ENCODE assay signal across 9 cellular contexts in the genomic region with DNA sequence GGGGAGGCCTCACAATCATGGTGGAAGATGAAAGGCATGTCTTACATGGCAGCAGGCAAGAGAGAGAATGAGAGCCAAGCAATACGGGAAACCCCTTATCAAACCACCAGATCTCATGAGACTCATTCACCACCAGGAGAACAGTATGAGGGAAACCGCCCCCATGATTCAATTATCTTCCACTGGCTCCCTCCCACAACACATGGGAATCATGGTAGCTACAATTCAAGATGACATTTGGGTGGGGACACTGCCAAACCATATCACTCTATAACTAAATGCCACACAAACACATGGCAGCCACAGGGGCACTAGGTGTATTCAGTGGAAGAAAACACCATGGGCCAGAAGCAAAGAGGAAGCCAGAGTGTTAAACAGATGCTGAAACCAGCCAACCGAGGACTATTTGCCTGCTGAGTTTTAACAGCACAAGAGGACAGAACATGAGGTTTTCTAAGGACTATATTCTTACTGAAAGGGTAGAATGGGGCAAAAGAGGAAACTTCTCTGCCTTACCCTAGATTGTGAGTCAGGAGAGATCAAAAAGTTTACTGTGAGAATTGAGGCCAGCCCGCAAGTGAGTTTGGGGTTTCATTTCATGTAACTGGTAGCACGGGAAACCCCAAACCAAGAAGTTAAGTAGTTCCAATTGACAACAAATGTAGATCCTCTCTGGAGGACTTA. TPM values are rescaled to one million over a fixed set of nuclear protein-coding genes. Genes with fewer than 3 reads are reported as not detected.
DNase-seq lines count a peak whose midpoint lies in the region; ATAC-seq and TF ChIP-seq lines count a peak whose summit lies in the region.
"Had no signal": no experiment of that assay in that cellular context is flagged by ENCODE, and none has a peak within 500 bp of the region (broad histone marks: within the 10 kb centered on the region; RNA-seq: fewer than 3 reads in every experiment).

No MANE protein-coding gene starts in this region.

- H3K4me1 ChIP-seq in breast epithelium, result no peaks in the 10 kb centered on the region

- H3K9me3 ChIP-seq in breast epithelium, result no peaks in the 10 kb centered on the region

- peaks cover 10% of the 10 kb centered on the region for H3K36me3 ChIP-seq in breast epithelium

- TF ChIP-seq POLR2A in breast epithelium (IDR thresholded peaks at IDR 0.05), result no peak

- peak overlapping the region; percentile 46 for H3K27ac Mint-ChIP-seq in MCF 10A (ENCODE audit: low read depth, unreplicated experiment)
- peak overlapping the region; percentile 90 for H3K27ac Mint-ChIP-seq in activated T-helper 1 cell treated with anti-CD3 and anti-CD28 coated beads, Interleukin-12 subunit alpha, Interleukin-12 subunit beta, Interleukin-2, Interleukin-4 antibody, amounts not matched to agents 30 ng/mL and 10 ng/mL and 1 ng/mL, durations not matched to agents 14 hours and 24 hours and 36 hours

- no peaks in the 10 kb centered on the region for H3K27me3 Mint-ChIP-seq in MCF 10A (ENCODE audit: insufficient read depth, unreplicated experiment)
- peaks cover 2% of the 10 kb centered on the region for H3K27me3 Mint-ChIP-seq in activated T-helper 1 cell treated with anti-CD3 and anti-CD28 coated beads, Interleukin-12 subunit alpha, Interleukin-12 subunit beta, Interleukin-2, Interleukin-4 antibody, amounts not matched to agents 30 ng/mL and 10 ng/mL and 1 ng/mL, durations not matched to agents 14 hours and 24 hours and 36 hours (ENCODE audit: insufficient read depth)

- H3K27me3 ChIP-seq in breast epithelium, result no peaks in the 10 kb centered on the region

- no peak overlapping the region for H3K27ac ChIP-seq in breast epithelium
- H3K27ac ChIP-seq: parathyroid adenoma had no signal

- no TSS peak for BruUV-seq in MCF 10A (replicated peaks; lab: Mats Ljungman, UMichigan)

- peak; percentile 74 for ATAC-seq in HG03558 (IDR thresholded peaks at IDR 0.05; ENCODE audit: extremely low read depth, unreplicated experiment)

- POLR2A ChIA-PET in MCF 10A (lab: Yijun Ruan, JAX), result no interaction called here

- TF ChIP-seq CTCF in MCF 10A (IDR thresholded peaks at IDR 0.05; ENCODE audit: unreplicated experiment) (no peak), breast epithelium (IDR thresholded peaks at IDR 0.05) (no peak)

- H3K36me3 Mint-ChIP-seq in MCF 10A (ENCODE audit: insufficient read depth, unreplicated experiment), result peaks cover 68% of the 10 kb centered on the region
- H3K36me3 Mint-ChIP-seq in activated T-helper 1 cell treated with anti-CD3 and anti-CD28 coated beads, Interleukin-12 subunit alpha, Interleukin-12 subunit beta, Interleukin-2, Interleukin-4 antibody, amounts not matched to agents 30 ng/mL and 10 ng/mL and 1 ng/mL, durations not matched to agents 14 hours and 24 hours and 36 hours (ENCODE audit: low read depth), result peaks cover 60% of the 10 kb centered on the region

- H3K9me3 Mint-ChIP-seq in MCF 10A (ENCODE audit: unreplicated experiment), result no peaks in the 10 kb centered on the region
- H3K9me3 Mint-ChIP-seq in activated T-helper 1 cell treated with anti-CD3 and anti-CD28 coated beads, Interleukin-12 subunit alpha, Interleukin-12 subunit beta, Interleukin-2, Interleukin-4 antibody, amounts not matched to agents 30 ng/mL and 10 ng/mL and 1 ng/mL, durations not matched to agents 14 hours and 24 hours and 36 hours, result peaks cover 29% of the 10 kb centered on the region

- H3K4me3 Mint-ChIP-seq in MCF 10A (ENCODE audit: unreplicated experiment), result no peak overlapping the region
- H3K4me3 Mint-ChIP-seq in activated T-helper 1 cell treated with anti-CD3 and anti-CD28 coated beads, Interleukin-12 subunit alpha, Interleukin-12 subunit beta, Interleukin-2, Interleukin-4 antibody, amounts not matched to agents 30 ng/mL and 10 ng/mL and 1 ng/mL, durations not matched to agents 14 hours and 24 hours and 36 hours, result peak overlapping the region; percentile 11

- DNase-seq in MCF 10A (ENCODE audit: unreplicated experiment) (no peak), breast epithelium (ENCODE audit: low spot score in 2 of 2) (no peak), occipital lobe (lab: John Stamatoyannopoulos, UW) (no peak), HT-29 (ENCODE audit: low spot score) (no peak), glomerular visceral epithelial cell (ENCODE audit: extremely low spot score) (no peak)
- DNase-seq in activated T-helper 1 cell treated with anti-CD3 and anti-CD28 coated beads, Interleukin-12 subunit alpha, Interleukin-12 subunit beta, Interleukin-2, Interleukin-4 antibody, amounts not matched to agents 30 ng/mL and 10 ng/mL and 1 ng/mL, durations not matched to agents 14 hours and 24 hours and 36 hours (ENCODE audit: low spot score), result peak; percentile 67
- peak; percentile 25 for DNase-seq in stimulated activated CD8-positive, alpha-beta memory T cell treated with anti-CD3 and anti-CD28 coated beads, Interleukin-12 subunit alpha, Interleukin-12 subunit beta, amount 100 ng/mL, for 4 hours (ENCODE audit: low read depth)

- CTCF ChIA-PET in MCF 10A (lab: Yijun Ruan, JAX), result interaction anchor here (0.5 to 1.3 kb wide), 4 partner anchors 100 to 213 kb away, joined by 3 to 6 read pairs (median 3); no protein-coding TSS in a partner anchor

- intact Hi-C loops in MCF 10A (cut with micrococcal nuclease) (no loop called here), breast epithelium (cut with DNase I; ENCODE audit: low total_unique reads) (no loop called here)
- intact Hi-C loops in activated T-helper 1 cell treated with anti-CD3 and anti-CD28 coated beads, Interleukin-12 subunit alpha, Interleukin-12 subunit beta, Interleukin-2, Interleukin-4 antibody, amounts not matched to agents 30 ng/mL and 10 ng/mL and 1 ng/mL, durations not matched to agents 14 hours and 24 hours and 36 hours (cut with micrococcal nuclease), result loop anchor here (1.0 to 10.0 kb wide), 8 partner anchors 37 to 1150 kb away; a partner anchor contains a TSS

- no peak overlapping the region for H3K4me3 ChIP-seq in breast epithelium

- peaks cover 8% of the 10 kb centered on the region for H3K4me1 Mint-ChIP-seq in MCF 10A (ENCODE audit: insufficient read depth, unreplicated experiment)
- H3K4me1 Mint-ChIP-seq in activated T-helper 1 cell treated with anti-CD3 and anti-CD28 coated beads, Interleukin-12 subunit alpha, Interleukin-12 subunit beta, Interleukin-2, Interleukin-4 antibody, amounts not matched to agents 30 ng/mL and 10 ng/mL and 1 ng/mL, durations not matched to agents 14 hours and 24 hours and 36 hours (ENCODE audit: low read depth), result peaks cover 32% of the 10 kb centered on the region

RNA-seq across cellular contexts. Expression of a gene that starts 49.2 kb away (rescaled TPM):
- total RNA-seq in MCF 10A (2022) (not detected in 2 replicates), breast epithelium (1 to 10 TPM in 1 of 3 donors, under 1 TPM in 2; 0.16 to 1.5 (median 0.66) TPM), occipital lobe (not detected)
- not detected in 2 replicates for total RNA-seq in activated T-helper 1 cell treated with anti-CD3 and anti-CD28 coated beads, Interleukin-12 subunit alpha, Interleukin-12 subunit beta, Interleukin-2, Interleukin-4 antibody, amounts not matched to agents 30 ng/mL and 10 ng/mL and 1 ng/mL, durations not matched to agents 14 hours and 24 hours and 36 hours
- total RNA-seq in HT-29 (2014; rRNA removed; shearing (Covaris generic)), result 3.5 and 5.5 TPM in 2 replicates

Comparison
In these comparisons a context has a peak if more than half of its experiments do, and no peak if none do; other contexts are left out.
1. DNase-seq: peak in activated T-helper 1 cell treated with anti-CD3 and anti-CD28 coated beads, Interleukin-12 subunit alpha, Interleukin-12 subunit beta, Interleukin-2, Interleukin-4 antibody, amounts not matched to agents 30 ng/mL and 10 ng/mL and 1 ng/mL, durations not matched to agents 14 hours and 24 hours and 36 hours (single experiment) and stimulated activated CD8-positive, alpha-beta memory T cell treated with anti-CD3 and anti-CD28 coated beads, Interleukin-12 subunit alpha, Interleukin-12 subunit beta, amount 100 ng/mL, for 4 hours (single experiment); none in MCF 10A (single experiment), breast epithelium (0 of 2), occipital lobe (single experiment), HT-29 (single experiment) and glomerular visceral epithelial cell (single experiment).